Comparison of ENCODE assay signal across 8 cellular contexts in genomic region chr5:94524841-94525697, GRCh38.
DNase-seq lines count a peak whose midpoint lies in the region; ATAC-seq and TF ChIP-seq lines count a peak whose summit lies in the region.

No MANE protein-coding gene starts in this region.

- H3K27ac ChIP-seq in lower lobe of right lung = no peak overlapping the region

- H3K36me3 ChIP-seq in lower lobe of right lung = no peaks in the 10 kb centered on the region

- H3K27me3 ChIP-seq in lower lobe of right lung (ENCODE audit: low read depth) = no peaks in the 10 kb centered on the region

- ATAC-seq in GM19452 (IDR thresholded peaks at IDR 0.05; ENCODE audit: unreplicated experiment) (peak; percentile 86), HG03442 (IDR thresholded peaks at IDR 0.05; ENCODE audit: unreplicated experiment) (peak; percentile 91), lower lobe of right lung (peak; percentile 61 to 73)

- intact Hi-C loops in lower lobe of right lung (cut with DNase I) = no loop called here

- TF ChIP-seq CTCF in lower lobe of right lung (IDR thresholded peaks at IDR 0.05) = peak; percentile 61

- no peak overlapping the region for H3K4me3 ChIP-seq in lower lobe of right lung

- H3K9me3 ChIP-seq in lower lobe of right lung = no peaks in the 10 kb centered on the region

- no peaks in the 10 kb centered on the region for H3K4me1 ChIP-seq in lower lobe of right lung

- DNase-seq in NCI-H524 (lab: John Stamatoyannopoulos, UW) = peak; percentile 10 to 54
- DNase-seq in NCI-H524 treated with DMSO at 0.1 percent for 48 hours (lab: John Stamatoyannopoulos, UW) = no peak
- DNase-seq in OCI-M1 (lab: John Stamatoyannopoulos, UW) = peak; percentile 75
- peak; percentile 53 for DNase-seq in cerebellum (ENCODE audit: low spot score)
- DNase-seq in lower lobe of right lung = no peak
- DNase-seq in stimulated activated naive CD4-positive, alpha-beta T cell treated with Interleukin-2 at 50 U/mL for 16 hours (lab: John Stamatoyannopoulos, UW) = no peak

Comparison
In these comparisons a context has a peak if more than half of its experiments do, and no peak if none do; other contexts are left out.
1. DNase-seq: peak in NCI-H524 (2 of 2), OCI-M1 (single experiment) and cerebellum (single experiment); none in NCI-H524 treated with DMSO at 0.1 percent for 48 hours (single experiment), lower lobe of right lung (single experiment) and stimulated activated naive CD4-positive, alpha-beta T cell treated with Interleukin-2 at 50 U/mL for 16 hours (single experiment).
2. Peak in every context shown above with its lines, with median percentiles within 50 percentile points of each other: ATAC-seq.